Comparison of ENCODE assay signal across 1 cellular context in genomic region chr20:40913224-40913821, GRCh38.
TF ChIP-seq lines count a peak whose summit lies in the region.

No MANE protein-coding gene starts in this region.

TF ChIP-seq in GM23338, 12 proteins besides CTCF, POLR2A, EP300 and RAD21 (continued from another document):
- TF ChIP-seq ZNF462 (CRISPR knock-in tag; IDR thresholded peaks at IDR 0.05) (no peak), ETS1 (IDR thresholded peaks at IDR 0.05) (no peak), POLR2AphosphoS5 (IDR thresholded peaks at IDR 0.05; ENCODE audit: low read depth) (no peak), ZNF331 (CRISPR knock-in tag; IDR thresholded peaks at IDR 0.05; ENCODE audit: low read depth) (no peak), CREB1 (CRISPR knock-in tag; IDR thresholded peaks at IDR 0.05; ENCODE audit: low read depth) (no peak), ZNF114 (CRISPR knock-in tag; IDR thresholded peaks at IDR 0.05) (no peak), EZH2phosphoT487 (IDR thresholded peaks at IDR 0.05; ENCODE audit: unreplicated experiment) (no peak)
TF ChIP-seq in GM23338: peak in this region for 0.
